ENCODE assay signal across 1 cellular context in genomic region chr1:27455166-27455811, GRCh38.
TF ChIP-seq lines count a peak whose summit lies in the region.

No MANE protein-coding gene starts in this region.

TF ChIP-seq in K562, 482 proteins besides CTCF, POLR2A, EP300 and RAD21 (continued from another document):
- TF ChIP-seq KAT2B (IDR thresholded peaks at IDR 0.05; ENCODE audit: low read depth, low read length) (no peak), EP400 (IDR thresholded peaks at IDR 0.05) (no peak), ARID3B (CRISPR knock-in tag; IDR thresholded peaks at IDR 0.05; ENCODE audit: borderline replicate concordance) (no peak), U2AF1 (optimal IDR thresholded peaks at IDR 0.05; ENCODE audit: low read depth, low read length) (no peak), KDM2B (CRISPR knock-in tag; IDR thresholded peaks at IDR 0.05) (no peak), RUNX1 (IDR thresholded peaks at IDR 0.05; ENCODE audit: low read depth) (no peak), BCOR (IDR thresholded peaks at IDR 0.05) (no peak), KLF10 (CRISPR knock-in tag; IDR thresholded peaks at IDR 0.05) (no peak), CAMTA2 (CRISPR knock-in tag; conservative IDR thresholded peaks at IDR 0.05) (no peak), ILF3 (IDR thresholded peaks at IDR 0.05; ENCODE audit: borderline replicate concordance) (no peak), BDP1 (IDR thresholded peaks at IDR 0.05; ENCODE audit: insufficient read depth, insufficient read length) (no peak)
TF ChIP-seq in K562: peak in this region for 0.
